1 cellular context compared by ENCODE assay signal in genomic region chr13:114194853-114195252, GRCh38.
TF ChIP-seq lines count a peak whose summit lies in the region.

No MANE protein-coding gene starts in this region.

TF ChIP-seq in IMR-90, 13 proteins besides CTCF, POLR2A, EP300 and RAD21:
- TF ChIP-seq MAFK (IDR thresholded peaks at IDR 0.05; ENCODE audit: low read depth, low read length) (no peak), MAZ (IDR thresholded peaks at IDR 0.05; ENCODE audit: borderline replicate concordance, low read depth, low read length) (no peak), RCOR1 (IDR thresholded peaks at IDR 0.05; ENCODE audit: insufficient replicate concordance, low read length) (no peak), NFE2L2 (IDR thresholded peaks at IDR 0.05; ENCODE audit: low read depth, low read length) (no peak), RFX5 (IDR thresholded peaks at IDR 0.05; ENCODE audit: low read depth, low read length) (no peak), CHD1 (IDR thresholded peaks at IDR 0.05; ENCODE audit: low read depth, low read length) (no peak), ELK1 (IDR thresholded peaks at IDR 0.05; ENCODE audit: borderline replicate concordance, low read depth, low read length) (no peak), CEBPB (IDR thresholded peaks at IDR 0.05; ENCODE audit: low read depth, low read length) (no peak), MXI1 (IDR thresholded peaks at IDR 0.05; ENCODE audit: borderline replicate concordance, low read depth, low read length) (no peak), USF2 (IDR thresholded peaks at IDR 0.05; ENCODE audit: low read depth, low read length) (no peak), BHLHE40 (IDR thresholded peaks at IDR 0.05; ENCODE audit: low read depth, low read length) (no peak), SMC3 (IDR thresholded peaks at IDR 0.05; ENCODE audit: low read depth, low read length) (no peak)
